25 cellular contexts compared by ENCODE assay signal in the genomic region with DNA sequence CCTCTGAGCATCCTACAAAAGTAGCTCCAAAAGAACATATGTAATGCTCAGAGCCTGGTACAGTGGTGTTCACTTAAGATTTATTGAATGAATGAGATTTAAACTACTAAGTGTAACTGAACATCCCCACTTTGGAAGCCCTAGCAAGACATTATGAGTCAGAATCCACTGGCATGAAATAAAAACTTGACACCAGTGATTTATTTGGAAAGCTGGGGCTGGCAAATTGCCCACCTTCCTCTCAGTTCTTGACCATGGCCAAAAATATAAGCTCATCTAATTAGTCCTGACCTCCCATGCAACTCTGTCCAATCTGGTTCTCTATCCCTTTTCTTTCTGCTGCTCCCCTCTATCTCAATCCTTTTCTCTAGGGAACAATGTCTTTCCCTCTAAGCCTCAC.
DNase-seq lines count a peak whose midpoint lies in the region; ATAC-seq, FAIRE-seq and TF ChIP-seq lines count a peak whose summit lies in the region.
"Had no signal": no experiment of that assay in that cellular context is flagged by ENCODE, and none has a peak within 500 bp of the region (broad histone marks: within the 10 kb centered on the region; RNA-seq: fewer than 3 reads in every experiment).

No MANE protein-coding gene starts in this region.

- H3K9me3 ChIP-seq in mammary epithelial cell (replicated peaks; ENCODE audit: insufficient read depth, low read length) (no peaks in the 10 kb centered on the region), astrocyte (ENCODE audit: insufficient read depth, low read depth, low read length) (no peaks in the 10 kb centered on the region), thyroid gland (no peaks in the 10 kb centered on the region)
- H3K9me3 ChIP-seq: heart right ventricle, upper lobe of right lung had no signal

- BruUV-seq in MCF 10A (replicated peaks; lab: Mats Ljungman, UMichigan) (no TSS peak), mammary epithelial cell (replicated peaks; lab: Mats Ljungman, UMichigan) (no TSS peak)

- TF ChIP-seq POLR2A in thyroid gland (IDR thresholded peaks at IDR 0.05) = no peak

- no peaks in the 10 kb centered on the region for H4K20me1 ChIP-seq in mammary epithelial cell (ENCODE audit: insufficient read depth, low read length)
- H4K20me1 ChIP-seq in astrocyte (ENCODE audit: insufficient read depth, low read length) = no peaks in the 10 kb centered on the region

- H3K36me3 Mint-ChIP-seq in MCF 10A (ENCODE audit: insufficient read depth, unreplicated experiment) (no peaks in the 10 kb centered on the region), astrocyte (ENCODE audit: low read depth, unreplicated experiment) (no peaks in the 10 kb centered on the region)

- H3K9me3 Mint-ChIP-seq in MCF 10A (ENCODE audit: unreplicated experiment) (no peaks in the 10 kb centered on the region), astrocyte (ENCODE audit: unreplicated experiment) (no peaks in the 10 kb centered on the region)
- H3K9me3 Mint-ChIP-seq: CD4-positive, alpha-beta T cell; neural crest cell; stimulated activated naive CD8-positive, alpha-beta T cell treated with anti-CD3 and anti-CD28 coated beads, Interleukin-15, Interleukin-2, amounts not matched to agents 100 ng/mL and 50 ng/mL, for 24 hours had no signal

- H3K4me2 ChIP-seq in mammary epithelial cell (ENCODE audit: insufficient read depth, low read depth, low read length) = no peak overlapping the region
- no peak overlapping the region for H3K4me2 ChIP-seq in astrocyte (ENCODE audit: low read length)
- H3K4me2 ChIP-seq: PC-9 had no signal

- in situ Hi-C loops in mammary epithelial cell (cut with MboI; ENCODE audit: low sequenced_read_pairs in 2 of 2) = no loop called here

- H2AFZ ChIP-seq in mammary epithelial cell (ENCODE audit: low read depth, low read length) (no peak overlapping the region), astrocyte (ENCODE audit: low read depth, low read length) (no peak overlapping the region)
- H2AFZ ChIP-seq: PC-9 had no signal

- dilution Hi-C loops in mammary epithelial cell (cut with HindIII; ENCODE audit: low sequenced_read_pairs) = no loop called here

- H3K79me2 ChIP-seq in mammary epithelial cell (ENCODE audit: insufficient read depth, low read length) = no peaks in the 10 kb centered on the region
- no peaks in the 10 kb centered on the region for H3K79me2 ChIP-seq in astrocyte (ENCODE audit: insufficient read depth, low read length)

- no peak overlapping the region for H3K4me3 ChIP-seq in mammary epithelial cell (replicated peaks in 1 of 3; ENCODE audit: insufficient read depth in 1 of 3, low read depth in 2 of 3, low read length in 3 of 3)
- H3K4me3 ChIP-seq in astrocyte (ENCODE audit: insufficient read depth, low read depth, low read length) = no peak overlapping the region
- H3K4me3 ChIP-seq in fibroblast of villous mesenchyme (ENCODE audit: low read depth, low read length) = no peak overlapping the region
- no peak overlapping the region for H3K4me3 ChIP-seq in thyroid gland (replicated peaks in 1 of 3)
- H3K4me3 ChIP-seq: heart right ventricle, PC-9, upper lobe of right lung had no signal

- DNase-seq in MCF 10A (ENCODE audit: unreplicated experiment) (peak; percentile 27), mammary epithelial cell (no peak), astrocyte (ENCODE audit: low read depth) (peak; percentile 62), fibroblast of villous mesenchyme (ENCODE audit: low read depth) (peak; percentile 12), thyroid gland (peak; percentile 7 to 14)
- no peak for DNase-seq in stimulated activated CD8-positive, alpha-beta memory T cell treated with anti-CD3 and anti-CD28 coated beads, Interleukin-4, amount 100 ng/mL, for 48 hours
- DNase-seq: activated CD4-positive, CD25-positive, alpha-beta regulatory T cell treated with anti-CD3 and anti-CD28 coated beads, Interleukin-2, amount 50 U/mL, for 72 hours; activated CD8-positive, alpha-beta memory T cell treated with anti-CD3 and anti-CD28 coated beads, Interleukin-2, amount 10 ng/mL, durations not matched to agents 7 days and 5 days; CD4-positive, alpha-beta T cell; cortex of kidney; DMS53; mesenchymal stem cell; MV-4-11; NCI-H2081; NCI-H526 treated with DMSO at 0.1 percent for 48 hours; PC-9; T1000; upper lobe of right lung had no signal

- no peak for TF ChIP-seq CTCF in MCF 10A (IDR thresholded peaks at IDR 0.05; ENCODE audit: unreplicated experiment)
- TF ChIP-seq CTCF in mammary epithelial cell (conservative IDR thresholded peaks at IDR 0.05 in 1 of 2, IDR thresholded peaks at IDR 0.05 in 1 of 2; ENCODE audit: extremely low read depth in 1 of 2, insufficient read depth in 1 of 2, low read depth in 1 of 2, low read length in 2 of 2) = no peak
- no peak for TF ChIP-seq CTCF in astrocyte (IDR thresholded peaks at IDR 0.05; ENCODE audit: insufficient read depth, low read depth, low read length)
- no peak for TF ChIP-seq CTCF in fibroblast of villous mesenchyme (IDR thresholded peaks at IDR 0.05; ENCODE audit: insufficient read depth, low read depth, low read length)
- TF ChIP-seq CTCF in thyroid gland (IDR thresholded peaks at IDR 0.05) = no peak

- intact Hi-C loops in MCF 10A (cut with micrococcal nuclease) (no loop called here), mammary epithelial cell (cut with micrococcal nuclease) (no loop called here), thyroid gland (cut with DNase I) (no loop called here)

- H3K27ac Mint-ChIP-seq in MCF 10A (ENCODE audit: low read depth, unreplicated experiment) (no peak overlapping the region), astrocyte (ENCODE audit: unreplicated experiment) (no peak overlapping the region)
- H3K27ac Mint-ChIP-seq: activated CD8-positive, alpha-beta memory T cell treated with anti-CD3 and anti-CD28 coated beads, Interleukin-2, amount 10 ng/mL, durations not matched to agents 7 days and 5 days; CD4-positive, alpha-beta T cell; stimulated activated naive CD8-positive, alpha-beta T cell treated with anti-CD3 and anti-CD28 coated beads, Interleukin-15, Interleukin-2, amounts not matched to agents 100 ng/mL and 50 ng/mL, for 24 hours had no signal

- H3K9ac ChIP-seq in mammary epithelial cell (ENCODE audit: insufficient read depth, low read length) (no peak overlapping the region), astrocyte (ENCODE audit: low read length) (no peak overlapping the region)

- CTCF ChIA-PET in MCF 10A (lab: Yijun Ruan, JAX) (interaction anchor here (0.6 to 1.0 kb wide), 2 partner anchors 24 to 701 kb away, joined by 3 to 4 read pairs; no protein-coding TSS in a partner anchor), mammary epithelial cell (lab: Charles Lee; ENCODE audit: low non-redundant PET) (interaction anchor here (0.6 kb wide), 1 partner anchor 16 kb away, joined by 4 read pairs; no protein-coding TSS in a partner anchor)

- H3K4me1 Mint-ChIP-seq in MCF 10A (ENCODE audit: insufficient read depth, unreplicated experiment) = no peaks in the 10 kb centered on the region
- no peaks in the 10 kb centered on the region for H3K4me1 Mint-ChIP-seq in astrocyte (ENCODE audit: low read depth, unreplicated experiment)
- H3K4me1 Mint-ChIP-seq: neural crest cell had no signal

- H3K27ac ChIP-seq in mammary epithelial cell (ENCODE audit: insufficient read depth, low read depth, low read length) = no peak overlapping the region
- H3K27ac ChIP-seq in astrocyte (ENCODE audit: low read depth, low read length) = no peak overlapping the region
- H3K27ac ChIP-seq in thyroid gland = no peak overlapping the region
- H3K27ac ChIP-seq: heart right ventricle, PC-9, upper lobe of right lung had no signal

- no peaks in the 10 kb centered on the region for H3K36me3 ChIP-seq in mammary epithelial cell (ENCODE audit: insufficient read depth, low read length)
- H3K36me3 ChIP-seq in astrocyte (ENCODE audit: insufficient read depth, low read length) = no peaks in the 10 kb centered on the region
- H3K36me3 ChIP-seq in thyroid gland = no peaks in the 10 kb centered on the region

- POLR2A ChIA-PET in MCF 10A (lab: Yijun Ruan, JAX) = no interaction called here

- H3K4me3 Mint-ChIP-seq in MCF 10A (ENCODE audit: unreplicated experiment) (no peak overlapping the region), astrocyte (ENCODE audit: unreplicated experiment) (no peak overlapping the region)
- H3K4me3 Mint-ChIP-seq: activated CD8-positive, alpha-beta memory T cell treated with anti-CD3 and anti-CD28 coated beads, Interleukin-2, amount 10 ng/mL, durations not matched to agents 7 days and 5 days; CD4-positive, alpha-beta T cell; neural crest cell; stimulated activated naive CD8-positive, alpha-beta T cell treated with anti-CD3 and anti-CD28 coated beads, Interleukin-15, Interleukin-2, amounts not matched to agents 100 ng/mL and 50 ng/mL, for 24 hours had no signal

- FAIRE-seq in astrocyte (lab: Jason Lieb, UNC) = no peak
- FAIRE-seq: A204.1, islet of Langerhans had no signal

- H3K27me3 Mint-ChIP-seq in MCF 10A (ENCODE audit: insufficient read depth, unreplicated experiment) (no peaks in the 10 kb centered on the region), astrocyte (ENCODE audit: low read depth, unreplicated experiment) (no peaks in the 10 kb centered on the region)
- H3K27me3 Mint-ChIP-seq: activated CD8-positive, alpha-beta memory T cell treated with anti-CD3 and anti-CD28 coated beads, Interleukin-2, amount 10 ng/mL, durations not matched to agents 7 days and 5 days; CD4-positive, alpha-beta T cell; stimulated activated naive CD8-positive, alpha-beta T cell treated with anti-CD3 and anti-CD28 coated beads, Interleukin-15, Interleukin-2, amounts not matched to agents 100 ng/mL and 50 ng/mL, for 24 hours had no signal

- H3K4me1 ChIP-seq in mammary epithelial cell (ENCODE audit: insufficient read depth, low read length) (no peaks in the 10 kb centered on the region), astrocyte (ENCODE audit: insufficient read depth, low read length) (no peaks in the 10 kb centered on the region), thyroid gland (no peaks in the 10 kb centered on the region)

- ATAC-seq in HG03196 (IDR thresholded peaks at IDR 0.05; ENCODE audit: unreplicated experiment) (no peak), GM19023 (IDR thresholded peaks at IDR 0.05; ENCODE audit: unreplicated experiment) (no peak)
- ATAC-seq: activated CD8-positive, alpha-beta memory T cell treated with anti-CD3 and anti-CD28 coated beads, Interleukin-2, amount 10 ng/mL, durations not matched to agents 7 days and 5 days; upper lobe of right lung had no signal

- H3K27me3 ChIP-seq in mammary epithelial cell (ENCODE audit: insufficient read depth, low read length) = no peaks in the 10 kb centered on the region
- H3K27me3 ChIP-seq in astrocyte (ENCODE audit: insufficient read depth, low read length) = no peaks in the 10 kb centered on the region
- H3K27me3 ChIP-seq in thyroid gland = no peaks in the 10 kb centered on the region
- H3K27me3 ChIP-seq: heart right ventricle, upper lobe of right lung had no signal

Comparison
In these comparisons a context has a peak if more than half of its experiments do, and no peak if none do; other contexts are left out.
1. DNase-seq: peak in MCF 10A (single experiment), astrocyte (single experiment), fibroblast of villous mesenchyme (single experiment) and thyroid gland (2 of 2); none in mammary epithelial cell (single experiment) and stimulated activated CD8-positive, alpha-beta memory T cell treated with anti-CD3 and anti-CD28 coated beads, Interleukin-4, amount 100 ng/mL, for 48 hours (single experiment).